Comparison of ENCODE assay signal across 2 cellular contexts in the genomic region with DNA sequence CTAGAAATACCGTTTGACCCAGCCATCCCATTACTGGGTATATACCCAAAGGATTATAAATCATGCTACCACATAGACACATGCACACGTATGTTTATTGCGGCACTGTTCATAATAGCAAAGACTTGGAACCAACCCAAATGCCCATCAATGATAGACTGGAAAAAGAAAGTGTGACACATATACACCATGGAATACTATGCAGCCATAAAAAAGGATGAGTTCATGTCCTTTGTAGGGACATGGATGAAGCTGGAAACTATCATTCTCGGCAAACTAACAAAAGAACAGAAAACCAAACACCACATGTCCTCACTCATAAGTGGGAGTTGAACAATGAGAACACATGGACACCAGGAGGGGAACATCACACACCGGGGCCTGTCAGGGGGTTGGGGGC.
DNase-seq lines count a peak whose midpoint lies in the region; ATAC-seq, FAIRE-seq and TF ChIP-seq lines count a peak whose summit lies in the region.
"Not testable (repeated sequence)": the region's sequence is repeated elsewhere in the genome, so short reads cannot be mapped to it uniquely, and the experiment has no call there.

No MANE protein-coding gene starts in this region.

- H3K27ac ChIP-seq in HEK293 (ENCODE audit: extremely low read depth, low read depth, low read length); K562 (ENCODE audit: extremely low read depth, low read depth, low read length): not testable (repeated sequence)

- not testable (repeated sequence) for H3K9me3 ChIP-seq in HEK293 (ENCODE audit: control insufficient read depth, insufficient read depth, low read depth, low read length); K562 (replicated peaks; ENCODE audit: control insufficient read depth, insufficient read depth, low read depth, low read length)

- H3K9ac ChIP-seq in K562 (ENCODE audit: insufficient read depth in 1 of 2, low read depth in 2 of 2, low read length in 2 of 2) = not testable (repeated sequence)

- not testable (repeated sequence) for FAIRE-seq in K562 (lab: Jason Lieb, UNC)

- CTCF ChIA-PET in HEK293 (lab: Yijun Ruan, JAX); K562 (lab: Yijun Ruan, JAX; ENCODE audit: low intra/inter-chr PET ratio): not testable (repeated sequence)

- not testable (repeated sequence) for TF ChIP-seq EP300 in K562 (IDR thresholded peaks at IDR 0.05; ENCODE audit: low read length)

- not testable (repeated sequence) for H3K4me2 ChIP-seq in K562 (ENCODE audit: insufficient read depth, low read length)

- H3K4me3 ChIP-seq in HEK293 (ENCODE audit: low read depth, low read length); K562: not testable (repeated sequence)

- in situ Hi-C loops in K562 (cut with MboI) = not testable (repeated sequence)

- not testable (repeated sequence) for TF ChIP-seq RAD21 in K562 (CRISPR knock-in tag; conservative IDR thresholded peaks at IDR 0.05 in 1 of 2, IDR thresholded peaks at IDR 0.05 in 1 of 2)

- intact Hi-C loops in K562 (cut with micrococcal nuclease) = loop anchor here (5.0 kb wide), 1 partner anchor 100 kb away; the partner anchor contains the start of gene CHAC2

- not testable (repeated sequence) for H3K27me3 ChIP-seq in K562 (ENCODE audit: control insufficient read depth in 2 of 2, insufficient read depth in 2 of 2, low read length in 2 of 2)

- H2AFZ ChIP-seq in K562 (ENCODE audit: low read depth, low read length) = not testable (repeated sequence)

- BruUV-seq in K562 (replicated peaks; lab: Mats Ljungman, UMichigan) = not testable (repeated sequence)

- not testable (repeated sequence) for ATAC-seq in K562

- not testable (repeated sequence) for H4K20me1 ChIP-seq in K562 (replicated peaks; ENCODE audit: control insufficient read depth, insufficient read depth, low read length)

- H3K4me1 ChIP-seq in HEK293 (ENCODE audit: control insufficient read depth, insufficient read depth, low read length) = not testable (repeated sequence)
- peaks cover 8 to 11% of the 10 kb centered on the region in 2 experiments; a peak in 3 of 5 replicates for H3K4me1 ChIP-seq in K562 (replicated peaks in 1 of 2; ENCODE audit: control insufficient read depth in 2 of 2, insufficient read depth in 2 of 2, low read length in 2 of 2)

- not testable (repeated sequence) for TF ChIP-seq CTCF in HEK293 (tag by site-specific recombination; IDR thresholded peaks at IDR 0.05); K562 (IDR thresholded peaks at IDR 0.05 in 2 of 3, conservative IDR thresholded peaks at IDR 0.05 in 1 of 3; ENCODE audit: insufficient read depth in 2 of 3, low read depth in 1 of 3, low read length in 3 of 3)

- H3K79me2 ChIP-seq in K562 (ENCODE audit: control insufficient read depth, insufficient read depth, low read length) = not testable (repeated sequence)

- not testable (repeated sequence) for DNase-seq in K562 (ENCODE audit: extremely low read depth in 1 of 4, low spot score in 3 of 4)

- 73% methylated on average over 4 of the region's 5 CpGs for WGBS in K562 (ENCODE audit: insufficient coverage, low coverage, missing lambda C conversion rate)

- TF ChIP-seq POLR2A in K562 (conservative IDR thresholded peaks at IDR 0.05) = not testable (repeated sequence)

- H3K36me3 ChIP-seq in HEK293 (ENCODE audit: control insufficient read depth in 2 of 2, insufficient read depth in 1 of 2, low read length in 2 of 2); K562 (ENCODE audit: control insufficient read depth, insufficient read depth, low read length): not testable (repeated sequence)

- POLR2A ChIA-PET in HEK293 (lab: Yijun Ruan, JAX); K562 (lab: Yijun Ruan, JAX): not testable (repeated sequence)

- not testable (repeated sequence) for H3K9me1 ChIP-seq in K562 (ENCODE audit: control insufficient read depth, insufficient read depth, low read length)

TF ChIP-seq in HEK293, 187 proteins besides CTCF, POLR2A, EP300 and RAD21:
- TF ChIP-seq ZNF146 (tag by site-specific recombination; IDR thresholded peaks at IDR 0.05) = peak; percentile 78

TF ChIP-seq in K562, 482 proteins besides CTCF, POLR2A, EP300 and RAD21:
- TF ChIP-seq BCOR (IDR thresholded peaks at IDR 0.05) = peak; percentile 71
- TF ChIP-seq ZNF146 (CRISPR knock-in tag; IDR thresholded peaks at IDR 0.05; ENCODE audit: unreplicated experiment) = peak; percentile 88
- TF ChIP-seq RBM25 (IDR thresholded peaks at IDR 0.05; ENCODE audit: low read depth, low read length, severe bottlenecking) = peak; percentile 36
- peak; percentile 38 to 41; a peak in 3 of 4 replicates for TF ChIP-seq KDM1A (IDR thresholded peaks at IDR 0.05)
